15 cellular contexts compared by ENCODE assay signal in genomic region chr16:49708491-49708890, GRCh38.
A peak's percentile ranks its signal among the peaks of the same experiment; 100 is the strongest.
DNase-seq lines count a peak whose midpoint lies in the region; ATAC-seq and TF ChIP-seq lines count a peak whose summit lies in the region.
"Had no signal": no experiment of that assay in that cellular context is flagged by ENCODE, and none has a peak within 500 bp of the region (broad histone marks: within the 10 kb centered on the region; RNA-seq: fewer than 3 reads in every experiment).

No MANE protein-coding gene starts in this region.

- H3K36me3 ChIP-seq in GM23338 (ENCODE audit: insufficient read depth) (no peaks in the 10 kb centered on the region), endodermal cell (ENCODE audit: control insufficient read depth, insufficient read depth, low read length) (no peaks in the 10 kb centered on the region), spleen (no peaks in the 10 kb centered on the region)
- H3K36me3 ChIP-seq: HAP-1 had no signal

- no peak for TF ChIP-seq CTCF in GM23338 (conservative IDR thresholded peaks at IDR 0.05; ENCODE audit: low read depth in 2 of 2)
- TF ChIP-seq CTCF in endodermal cell (conservative IDR thresholded peaks at IDR 0.05), result no peak
- TF ChIP-seq CTCF in neural crest cell (conservative IDR thresholded peaks at IDR 0.05), result no peak
- no peak for TF ChIP-seq CTCF in spleen (IDR thresholded peaks at IDR 0.05 in 8 of 11, conservative IDR thresholded peaks at IDR 0.05 in 3 of 11)

- H3K4me3 Mint-ChIP-seq in GM23338 (no peak overlapping the region), endodermal cell (no peak overlapping the region), neural crest cell (no peak overlapping the region)
- H3K4me3 Mint-ChIP-seq: CD8-positive, alpha-beta T cell had no signal

- peaks cover 6% of the 10 kb centered on the region; the same call in 2 of the 3 replicates for H3K36me3 Mint-ChIP-seq in GM23338 (ENCODE audit: low read depth)
- H3K36me3 Mint-ChIP-seq in endodermal cell (ENCODE audit: low read depth), result no peaks in the 10 kb centered on the region
- H3K36me3 Mint-ChIP-seq in neural crest cell (ENCODE audit: low read depth), result peaks cover 8% of the 10 kb centered on the region
- H3K36me3 Mint-ChIP-seq: CD8-positive, alpha-beta T cell had no signal

- 0 out of 2 replicates have a peak, but pooled peaks cover 4% of the 10 kb centered on the region for H3F3A ChIP-seq in GM23338 (replicated peaks; ENCODE audit: low read depth)

- H3K27ac Mint-ChIP-seq in GM23338 (peak overlapping the region; percentile 44; the same call in 1 of the 2 replicates), endodermal cell (peak overlapping the region; percentile 74), neural crest cell (ENCODE audit: unreplicated experiment) (peak overlapping the region; percentile 27)
- H3K27ac Mint-ChIP-seq: CD8-positive, alpha-beta T cell had no signal

- H3K9me3 Mint-ChIP-seq in GM23338, result no peaks in the 10 kb centered on the region
- no peaks in the 10 kb centered on the region for H3K9me3 Mint-ChIP-seq in endodermal cell
- H3K9me3 Mint-ChIP-seq in neural crest cell, result no peaks in the 10 kb centered on the region
- H3K9me3 Mint-ChIP-seq: CD8-positive, alpha-beta T cell had no signal

- no peaks in the 10 kb centered on the region for H3K9me3 ChIP-seq in endodermal cell (ENCODE audit: control insufficient read depth, low read length)
- peaks cover 0 to 8% (median 0%) of the 10 kb centered on the region in 8 donors for H3K9me3 ChIP-seq in spleen
- H3K9me3 ChIP-seq: HAP-1 had no signal

- no peaks in the 10 kb centered on the region for H3K9me2 ChIP-seq in GM23338 (ENCODE audit: insufficient read depth)

- no peak overlapping the region for H3K9ac ChIP-seq in endodermal cell (ENCODE audit: extremely low read depth, low read length, poor library complexity, severe bottlenecking)

- H4K20me1 ChIP-seq in GM23338 (replicated peaks; ENCODE audit: insufficient read depth), result no peaks in the 10 kb centered on the region; the same call in 1 of the 2 replicates

- H3K4me1 Mint-ChIP-seq in GM23338 (peaks cover 45% of the 10 kb centered on the region), endodermal cell (peaks cover 10% of the 10 kb centered on the region), neural crest cell (peaks cover 39% of the 10 kb centered on the region)

- DNase-seq in GM23338 (ENCODE audit: low spot score) (no peak), endodermal cell (no peak), neural crest cell (ENCODE audit: low read depth, low spot score) (no peak), germinal center (ENCODE audit: low spot score) (no peak), spleen (no peak), SIG-M5 treated with dmso at 0.1 percent for 504 hours (lab: John Stamatoyannopoulos, UW; ENCODE audit: unreplicated experiment) (no peak)
- DNase-seq: ACHN; AML-193; Calu3; CD8-positive, alpha-beta T cell; DMS53; EL had no signal

- no peak overlapping the region for H2AFZ ChIP-seq in GM23338

- no peaks in the 10 kb centered on the region for H3K27me3 ChIP-seq in GM23338 (ENCODE audit: insufficient read depth)
- no peaks in the 10 kb centered on the region for H3K27me3 ChIP-seq in endodermal cell (ENCODE audit: control insufficient read depth, insufficient read depth, low read length, poor library complexity, severe bottlenecking)
- no peaks in the 10 kb centered on the region for H3K27me3 ChIP-seq in spleen (replicated peaks in 1 of 7)

- 80 to 95% methylated on average over 3 to 6 of the region's 6 CpGs for WGBS in endodermal cell (ENCODE audit: insufficient coverage in 1 of 2, insufficient read length in 1 of 2), 2 experiments
- 71 to 89% (median 84%) methylated on average over 6 of the region's 6 CpGs for WGBS in spleen, 5 donors

- H3K4me1 ChIP-seq in GM23338 (ENCODE audit: insufficient read depth) (peaks cover 29% of the 10 kb centered on the region), endodermal cell (ENCODE audit: control insufficient read depth, insufficient read depth, low read length) (peaks cover 4% of the 10 kb centered on the region), spleen (no peaks in the 10 kb centered on the region)
- H3K4me1 ChIP-seq: HAP-1 had no signal

- no peak overlapping the region; the same call in 1 of the 2 replicates for H3K4me2 ChIP-seq in GM23338

- no peak for TF ChIP-seq POLR2A in spleen (IDR thresholded peaks at IDR 0.05)

- intact Hi-C loops in spleen (cut with DNase I; ENCODE audit: low total_unique reads), result no loop called here

- no peak overlapping the region for H3K27ac ChIP-seq in GM23338 (ENCODE audit: low read depth)
- no peak overlapping the region for H3K27ac ChIP-seq in endodermal cell (ENCODE audit: low read depth, low read length)
- no peak overlapping the region for H3K27ac ChIP-seq in spleen

- H3K27me3 Mint-ChIP-seq in GM23338 (ENCODE audit: insufficient read depth, low read depth, poor library complexity) (peaks cover 12% of the 10 kb centered on the region), endodermal cell (ENCODE audit: insufficient read depth) (no peaks in the 10 kb centered on the region), neural crest cell (ENCODE audit: low read depth) (no peaks in the 10 kb centered on the region)

- ATAC-seq in GM23338 (no peak), HG03039 (IDR thresholded peaks at IDR 0.05; ENCODE audit: unreplicated experiment) (no peak)
- ATAC-seq: CD8-positive, alpha-beta T cell; GM12878 had no signal

- H3K4me3 ChIP-seq in GM23338, result no peak overlapping the region
- H3K4me3 ChIP-seq in endodermal cell (ENCODE audit: low read length), result no peak overlapping the region
- no peak overlapping the region for H3K4me3 ChIP-seq in spleen
- H3K4me3 ChIP-seq: GM12878, HAP-1 had no signal

- H3K79me2 ChIP-seq in GM23338 (replicated peaks; ENCODE audit: insufficient read depth), result peaks cover 9% of the 10 kb centered on the region

TF ChIP-seq in GM23338, 12 proteins besides CTCF, POLR2A, EP300 and RAD21 (continues in another document):
- TF ChIP-seq ZNF462 (CRISPR knock-in tag; IDR thresholded peaks at IDR 0.05), result no peak
